Comparison of ENCODE assay signal across 14 cellular contexts in the genomic region with DNA sequence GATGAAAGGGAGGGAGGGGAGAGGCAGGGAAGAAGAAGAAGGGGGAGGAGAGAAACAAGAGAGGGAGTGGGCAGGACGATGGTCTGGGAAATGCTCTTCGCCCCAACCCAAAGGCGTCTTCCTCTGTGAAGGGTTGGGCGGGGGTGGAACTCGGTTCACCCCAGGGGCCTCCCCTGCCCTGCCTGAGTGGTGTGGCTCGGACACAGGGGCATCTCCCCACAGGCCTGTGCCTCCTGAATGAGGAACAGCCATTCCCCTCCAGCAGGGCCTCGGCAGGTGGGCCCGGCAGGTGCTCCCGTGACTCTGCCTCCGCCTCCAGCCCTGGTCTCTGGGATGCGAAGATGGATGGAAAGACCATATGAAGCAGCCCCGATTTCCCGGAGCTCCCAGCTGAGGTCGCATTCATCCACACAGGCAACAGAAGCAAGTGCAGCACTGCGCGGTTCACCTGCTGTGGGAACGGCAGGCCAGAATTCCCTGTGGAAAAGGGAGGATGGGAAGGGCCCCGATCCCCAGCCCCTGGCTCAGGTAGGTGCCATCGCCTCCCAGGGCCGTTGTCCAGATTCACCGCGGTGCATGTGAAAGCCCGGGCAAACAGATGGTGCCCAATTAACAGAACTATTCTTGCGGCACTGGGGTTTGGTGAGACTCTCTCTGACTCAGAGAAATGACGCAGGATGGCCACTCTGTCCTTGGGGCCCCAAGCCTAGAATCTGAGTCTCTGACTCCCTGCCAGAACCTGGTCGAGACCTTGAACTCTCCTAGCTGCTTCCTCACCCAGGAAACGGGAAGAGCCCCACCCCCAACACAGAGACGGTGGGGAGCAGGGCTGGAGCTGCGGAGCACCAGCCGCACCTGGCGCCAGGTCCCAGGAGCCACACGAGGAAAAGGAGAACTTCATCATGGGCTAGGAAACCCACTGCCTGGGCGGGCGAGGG. TPM values are rescaled to one million over a fixed set of nuclear protein-coding genes. Genes with fewer than 3 reads are reported as not detected.
DNase-seq lines count a peak whose midpoint lies in the region; ATAC-seq and TF ChIP-seq lines count a peak whose summit lies in the region.
"Had no signal": no experiment of that assay in that cellular context is flagged by ENCODE, and none has a peak within 500 bp of the region (broad histone marks: within the 10 kb centered on the region; RNA-seq: fewer than 3 reads in every experiment).

No MANE protein-coding gene starts in this region.

- no peaks in the 10 kb centered on the region for H3K36me3 Mint-ChIP-seq in activated CD4-positive, alpha-beta T cell treated with anti-CD3 and anti-CD28 coated beads for 36 hours (ENCODE audit: low read depth)
- H3K36me3 Mint-ChIP-seq in activated naive CD4-positive, alpha-beta T cell treated with anti-CD3 and anti-CD28 coated beads, Interleukin-2, amount 50 U/mL, for 72 hours, result no peaks in the 10 kb centered on the region
- no peaks in the 10 kb centered on the region for H3K36me3 Mint-ChIP-seq in chondrocyte (ENCODE audit: low read depth)

- peak; percentile 18 for DNase-seq in activated CD4-positive, alpha-beta T cell treated with anti-CD3 and anti-CD28 coated beads for 36 hours
- no peak for DNase-seq in activated CD4-positive, alpha-beta T cell treated with anti-CD3 and anti-CD28 coated beads, Interleukin-2, amount 50 U/mL, for 48 hours
- DNase-seq in activated naive CD4-positive, alpha-beta T cell treated with anti-CD3 and anti-CD28 coated beads, Interleukin-2, amount 50 U/mL, for 72 hours (ENCODE audit: low spot score in 2 of 2), result no peak
- DNase-seq in kidney tubule cell (ENCODE audit: low spot score), result peak; percentile 68
- DNase-seq in stimulated activated naive CD8-positive, alpha-beta T cell treated with anti-CD3 and anti-CD28 coated beads, Interleukin-15, Interleukin-2, amounts not matched to agents 100 U/mL and 50 U/mL, for 24 hours, result no peak
- DNase-seq in chondrocyte (ENCODE audit: low spot score), result no peak
- no peak for DNase-seq in Ammon's horn (ENCODE audit: low spot score)
- DNase-seq in NCI-H1417 (lab: John Stamatoyannopoulos, UW), result no peak
- DNase-seq: esophagus squamous epithelium, midbrain, NCI-H1048, T1000, transverse colon had no signal

- no peak for TF ChIP-seq CTCF in chondrocyte (IDR thresholded peaks at IDR 0.05)

- ATAC-seq in activated CD4-positive, alpha-beta T cell treated with anti-CD3 and anti-CD28 coated beads for 36 hours, result peak; percentile 42
- ATAC-seq in activated naive CD4-positive, alpha-beta T cell treated with anti-CD3 and anti-CD28 coated beads, Interleukin-2, amount 50 U/mL, for 72 hours, result no peak
- ATAC-seq in stimulated activated naive CD8-positive, alpha-beta T cell treated with anti-CD3 and anti-CD28 coated beads, Interleukin-15, Interleukin-2, amounts not matched to agents 100 U/mL and 50 U/mL, for 24 hours, result peak; percentile 23
- ATAC-seq: A549 had no signal

- intact Hi-C loops in activated CD4-positive, alpha-beta T cell treated with anti-CD3 and anti-CD28 coated beads for 36 hours (cut with DNase I, micrococcal nuclease), result no loop called here

- POLR2A ChIA-PET in activated CD4-positive, alpha-beta T cell treated with anti-CD3 and anti-CD28 coated beads for 36 hours (lab: Charles Lee), result no interaction called here

- peak overlapping the region; percentile 16 for H3K4me3 Mint-ChIP-seq in activated CD4-positive, alpha-beta T cell treated with anti-CD3 and anti-CD28 coated beads for 36 hours
- H3K4me3 Mint-ChIP-seq in chondrocyte (ENCODE audit: unreplicated experiment), result no peak overlapping the region

- H3K9me3 Mint-ChIP-seq in activated CD4-positive, alpha-beta T cell treated with anti-CD3 and anti-CD28 coated beads for 36 hours (ENCODE audit: low read depth), result no peaks in the 10 kb centered on the region
- H3K9me3 Mint-ChIP-seq in activated naive CD4-positive, alpha-beta T cell treated with anti-CD3 and anti-CD28 coated beads, Interleukin-2, amount 50 U/mL, for 72 hours, result no peaks in the 10 kb centered on the region
- no peaks in the 10 kb centered on the region for H3K9me3 Mint-ChIP-seq in chondrocyte (ENCODE audit: low read depth)

- peaks cover 21% of the 10 kb centered on the region for H3K27me3 Mint-ChIP-seq in activated CD4-positive, alpha-beta T cell treated with anti-CD3 and anti-CD28 coated beads for 36 hours
- H3K27me3 Mint-ChIP-seq in chondrocyte (ENCODE audit: low read depth), result peaks cover 6% of the 10 kb centered on the region

- H3K27ac Mint-ChIP-seq in activated CD4-positive, alpha-beta T cell treated with anti-CD3 and anti-CD28 coated beads for 36 hours, result no peak overlapping the region
- H3K27ac Mint-ChIP-seq in activated naive CD4-positive, alpha-beta T cell treated with anti-CD3 and anti-CD28 coated beads, Interleukin-2, amount 50 U/mL, for 72 hours, result peak overlapping the region; percentile 25 to 36
- H3K27ac Mint-ChIP-seq in chondrocyte (ENCODE audit: unreplicated experiment), result no peak overlapping the region

- CTCF ChIA-PET in activated CD4-positive, alpha-beta T cell treated with anti-CD3 and anti-CD28 coated beads for 36 hours (lab: Charles Lee), result interaction anchor here (0.9 kb wide), 1 partner anchor 21 kb away, joined by 3 read pairs; no protein-coding TSS in a partner anchor

- peaks cover 9% of the 10 kb centered on the region for H3K4me1 Mint-ChIP-seq in activated CD4-positive, alpha-beta T cell treated with anti-CD3 and anti-CD28 coated beads for 36 hours
- no peaks in the 10 kb centered on the region for H3K4me1 Mint-ChIP-seq in chondrocyte (ENCODE audit: low read depth)

RNA-seq across cellular contexts. Expression of a gene that starts 29.5 kb away (rescaled TPM):
- 10 to 100 TPM in 1 of 2 experiments, 1 to 10 TPM in 1; 9.3 to 10.9 TPM for total RNA-seq in activated CD4-positive, alpha-beta T cell treated with anti-CD3 and anti-CD28 coated beads for 36 hours
- 1 to 10 TPM; 2.9 to 4.0 TPM for total RNA-seq in activated naive CD4-positive, alpha-beta T cell treated with anti-CD3 and anti-CD28 coated beads, Interleukin-2, amount 50 U/mL, for 72 hours
- total RNA-seq in chondrocyte, result 124 to 147 TPM (median 127 TPM) in 3 replicates

Comparison
In these comparisons a context has a peak if more than half of its experiments do, and no peak if none do; other contexts are left out.
1. DNase-seq: peak in activated CD4-positive, alpha-beta T cell treated with anti-CD3 and anti-CD28 coated beads for 36 hours (single experiment) and kidney tubule cell (single experiment); none in activated CD4-positive, alpha-beta T cell treated with anti-CD3 and anti-CD28 coated beads, Interleukin-2, amount 50 U/mL, for 48 hours (0 of 2), activated naive CD4-positive, alpha-beta T cell treated with anti-CD3 and anti-CD28 coated beads, Interleukin-2, amount 50 U/mL, for 72 hours (0 of 2), stimulated activated naive CD8-positive, alpha-beta T cell treated with anti-CD3 and anti-CD28 coated beads, Interleukin-15, Interleukin-2, amounts not matched to agents 100 U/mL and 50 U/mL, for 24 hours (single experiment), chondrocyte (single experiment), Ammon's horn (single experiment) and NCI-H1417 (0 of 3).
2. ATAC-seq: peak in activated CD4-positive, alpha-beta T cell treated with anti-CD3 and anti-CD28 coated beads for 36 hours (single experiment) and stimulated activated naive CD8-positive, alpha-beta T cell treated with anti-CD3 and anti-CD28 coated beads, Interleukin-15, Interleukin-2, amounts not matched to agents 100 U/mL and 50 U/mL, for 24 hours (single experiment); none in activated naive CD4-positive, alpha-beta T cell treated with anti-CD3 and anti-CD28 coated beads, Interleukin-2, amount 50 U/mL, for 72 hours (0 of 2).
3. H3K27ac Mint-ChIP-seq: peak in activated naive CD4-positive, alpha-beta T cell treated with anti-CD3 and anti-CD28 coated beads, Interleukin-2, amount 50 U/mL, for 72 hours (2 of 2); none in activated CD4-positive, alpha-beta T cell treated with anti-CD3 and anti-CD28 coated beads for 36 hours (single experiment) and chondrocyte (single experiment).
4. RNA of a gene that starts 29.5 kb away (total RNA-seq): 124 to 147 TPM in chondrocyte; 9.3 to 10.9 TPM in activated CD4-positive, alpha-beta T cell treated with anti-CD3 and anti-CD28 coated beads for 36 hours and 2.9 to 4.0 TPM in activated naive CD4-positive, alpha-beta T cell treated with anti-CD3 and anti-CD28 coated beads, Interleukin-2, amount 50 U/mL, for 72 hours; every median in the first group is over 10 times any median in the second.